In genomic region chr1:218376722-218377121, GRCh38 we compare ENCODE assay signal across 11 cellular contexts. TPM values are rescaled to one million over a fixed set of nuclear protein-coding genes. Genes with fewer than 3 reads are reported as not detected.
A peak's percentile ranks its signal among the peaks of the same experiment; 100 is the strongest.
DNase-seq lines count a peak whose midpoint lies in the region; ATAC-seq and TF ChIP-seq lines count a peak whose summit lies in the region.
"Had no signal": no experiment of that assay in that cellular context is flagged by ENCODE, and none has a peak within 500 bp of the region (broad histone marks: within the 10 kb centered on the region; RNA-seq: fewer than 3 reads in every experiment).

No MANE protein-coding gene starts in this region.

- H3K4me1 Mint-ChIP-seq in Calu3 (ENCODE audit: low read depth, unreplicated experiment), result peaks cover 83% of the 10 kb centered on the region

- in situ Hi-C loops in KBM-7 (cut with MboI; ENCODE audit: low pct_unique_long_range_greater_than_20kb, low sequenced_read_pairs), result no loop called here

- peaks cover 38% of the 10 kb centered on the region for H3K36me3 Mint-ChIP-seq in Calu3 (ENCODE audit: insufficient read depth, unreplicated experiment)

- TF ChIP-seq CTCF in Calu3 (IDR thresholded peaks at IDR 0.05; ENCODE audit: unreplicated experiment) (no peak), fibroblast of the aortic adventitia (IDR thresholded peaks at IDR 0.05; ENCODE audit: insufficient read depth, low read length) (no peak)

- peak; percentile 4 for ATAC-seq in GM21515 (IDR thresholded peaks at IDR 0.05; ENCODE audit: unreplicated experiment)
- ATAC-seq in HG03439 (IDR thresholded peaks at IDR 0.05; ENCODE audit: unreplicated experiment), result peak; percentile 15

- DNase-seq in Calu3 (no peak), fibroblast of the aortic adventitia (ENCODE audit: low read depth) (no peak), KBM-7 (no peak), NK-92 (lab: John Stamatoyannopoulos, UW; ENCODE audit: unreplicated experiment) (no peak), NCI-H510A (lab: John Stamatoyannopoulos, UW) (no peak)
- no peak for DNase-seq in activated CD4-positive, alpha-beta T cell treated with anti-CD3 and anti-CD28 coated beads, Interleukin-2, amount 50 U/mL, for 1 hour
- DNase-seq: COR-L47, NCI-H1694 treated with DMSO at 0.1 percent for 48 hours had no signal

- intact Hi-C loops in Calu3 (cut with micrococcal nuclease; ENCODE audit: unreplicated experiment), result loop anchor here (2.0 kb wide), 1 partner anchor 50 kb away; no protein-coding TSS in a partner anchor

- H3K4me3 ChIP-seq in fibroblast of the aortic adventitia (ENCODE audit: low read depth, low read length), result peak overlapping the region; percentile 26

- CTCF ChIA-PET in Calu3 (lab: Charles Lee), result interaction anchor here (1.0 to 2.7 kb wide), 4 partner anchors 9 to 447 kb away, joined by 3 to 17 read pairs (median 6); partner anchors contain the start of gene TGFB2

- peak overlapping the region; percentile 41 for H3K4me3 Mint-ChIP-seq in Calu3 (ENCODE audit: low read depth, unreplicated experiment)

- H3K9me3 Mint-ChIP-seq in Calu3 (ENCODE audit: low read depth, unreplicated experiment), result no peaks in the 10 kb centered on the region
- H3K9me3 Mint-ChIP-seq: brain had no signal

- H3K27me3 Mint-ChIP-seq in Calu3 (ENCODE audit: unreplicated experiment), result no peaks in the 10 kb centered on the region

- BruUV-seq in Calu3 (replicated peaks; lab: Mats Ljungman, UMichigan), result no TSS peak

- peak overlapping the region; percentile 83 for H3K27ac Mint-ChIP-seq in Calu3 (ENCODE audit: unreplicated experiment)

RNA-seq across cellular contexts. Expression of gene TGFB2, which starts 31.6 kb away (rescaled TPM):
- total RNA-seq in Calu3 (2022) (32.2 and 37.6 TPM in 2 replicates), fibroblast of the aortic adventitia (ENCODE audit: low replicate concordance) (0.82 and 13.5 TPM in 2 replicates)
